Comparison of ENCODE assay signal across 9 cellular contexts in genomic region chr15:78035319-78035718, GRCh38. TPM values are rescaled to one million over a fixed set of nuclear protein-coding genes. Genes with fewer than 3 reads are reported as not detected.
A peak's percentile ranks its signal among the peaks of the same experiment; 100 is the strongest.
DNase-seq lines count a peak whose midpoint lies in the region; ATAC-seq and TF ChIP-seq lines count a peak whose summit lies in the region.
"Had no signal": no experiment of that assay in that cellular context is flagged by ENCODE, and none has a peak within 500 bp of the region (broad histone marks: within the 10 kb centered on the region; RNA-seq: fewer than 3 reads in every experiment).

No MANE protein-coding gene starts in this region.

- H3K4me1 ChIP-seq in right lobe of liver (peaks cover 0 to 52% (median 21%) of the 10 kb centered on the region in 4 donors), tibial artery (peaks cover 0 to 34% (median 21%) of the 10 kb centered on the region in 4 donors)

- H3K27ac Mint-ChIP-seq in activated naive CD8-positive, alpha-beta T cell treated with anti-CD3 and anti-CD28 coated beads, Interleukin-2, amount 50 U/mL, for 24 hours, result peak overlapping the region; percentile 85

- H3K36me3 ChIP-seq in right lobe of liver (no peaks in the 10 kb centered on the region), tibial artery (peaks cover 3 to 21% (median 10%) of the 10 kb centered on the region in 3 donors)

- H3K4me3 Mint-ChIP-seq in activated naive CD8-positive, alpha-beta T cell treated with anti-CD3 and anti-CD28 coated beads, Interleukin-2, amount 50 U/mL, for 24 hours, result peak overlapping the region; percentile 46

- H3K36me3 Mint-ChIP-seq in activated naive CD8-positive, alpha-beta T cell treated with anti-CD3 and anti-CD28 coated beads, Interleukin-2, amount 50 U/mL, for 24 hours (ENCODE audit: low read depth), result peaks cover 12% of the 10 kb centered on the region

- H3K27me3 ChIP-seq in right lobe of liver (no peaks in the 10 kb centered on the region), tibial artery (no peaks in the 10 kb centered on the region)

- ATAC-seq in activated naive CD8-positive, alpha-beta T cell treated with anti-CD3 and anti-CD28 coated beads, Interleukin-2, amount 50 U/mL, for 24 hours, result peak; percentile 14
- peak; percentile 61 to 78 (median 70) for ATAC-seq in right lobe of liver
- ATAC-seq in HG02981 (IDR thresholded peaks at IDR 0.05; ENCODE audit: unreplicated experiment), result no peak

- 8% methylated on average over 4 of the region's 4 CpGs for WGBS in right lobe of liver (ENCODE audit: insufficient coverage, low coverage, low lambda C conversion rate, missing lambda C conversion rate)

- TF ChIP-seq CTCF in right lobe of liver (IDR thresholded peaks at IDR 0.05), result no peak
- TF ChIP-seq CTCF in tibial artery (IDR thresholded peaks at IDR 0.05), result no peak

- no peaks in the 10 kb centered on the region for H3K9me3 ChIP-seq in right lobe of liver
- no peaks in the 10 kb centered on the region for H3K9me3 ChIP-seq in tibial artery

- DNase-seq in activated CD8-positive, alpha-beta memory T cell treated with anti-CD3 and anti-CD28 coated beads, Interleukin-2, amount 50 U/mL, for 4 hours, result peak; percentile 58
- DNase-seq in activated CD8-positive, alpha-beta memory T cell treated with anti-CD3 and anti-CD28 coated beads, Interleukin-2, amount 50 U/mL, for 48 hours, result no peak
- peak; percentile 47 for DNase-seq in activated naive CD8-positive, alpha-beta T cell treated with anti-CD3 and anti-CD28 coated beads, Interleukin-2, amount 50 U/mL, for 24 hours
- DNase-seq in right lobe of liver (peak; percentile 49 to 68 (median 68)), tibial artery (no peak), C1 segment of cervical spinal cord (lab: John Stamatoyannopoulos, UW) (no peak), GM19240 (ENCODE audit: insufficient read length, low spot score) (no peak)
- DNase-seq: RPMI8226 had no signal

- no peaks in the 10 kb centered on the region for H3K27me3 Mint-ChIP-seq in activated naive CD8-positive, alpha-beta T cell treated with anti-CD3 and anti-CD28 coated beads, Interleukin-2, amount 50 U/mL, for 24 hours

- intact Hi-C loops in right lobe of liver (cut with DNase I), result no loop called here
- intact Hi-C loops in tibial artery (cut with DNase I; ENCODE audit: low total_unique reads), result no loop called here

- no peaks in the 10 kb centered on the region for H3K9me3 Mint-ChIP-seq in activated naive CD8-positive, alpha-beta T cell treated with anti-CD3 and anti-CD28 coated beads, Interleukin-2, amount 50 U/mL, for 24 hours

- H3K4me1 Mint-ChIP-seq in activated naive CD8-positive, alpha-beta T cell treated with anti-CD3 and anti-CD28 coated beads, Interleukin-2, amount 50 U/mL, for 24 hours, result peaks cover 87% of the 10 kb centered on the region

- H3K4me3 ChIP-seq in right lobe of liver (no peak overlapping the region), tibial artery (no peak overlapping the region)

- H3K27ac ChIP-seq in right lobe of liver (peak overlapping the region; percentile 46 to 59 (median 54)), tibial artery (peak overlapping the region; percentile 35 to 42)

- no peak for TF ChIP-seq POLR2A in right lobe of liver (IDR thresholded peaks at IDR 0.05)

RNA-seq across cellular contexts. Expression of gene TBC1D2B, which starts 42.2 kb away (rescaled TPM):
- total RNA-seq in right lobe of liver, result 10 to 100 TPM; 23.7 to 81.4 (median 29.6) TPM

RNA-seq across cellular contexts. Expression of gene SH2D7, which starts 57.0 kb away (rescaled TPM):
- total RNA-seq in right lobe of liver, result not detected

Comparison
In these comparisons a context has a peak if more than half of its experiments do, and no peak if none do; other contexts are left out.
1. DNase-seq: peak in activated CD8-positive, alpha-beta memory T cell treated with anti-CD3 and anti-CD28 coated beads, Interleukin-2, amount 50 U/mL, for 4 hours (single experiment), activated naive CD8-positive, alpha-beta T cell treated with anti-CD3 and anti-CD28 coated beads, Interleukin-2, amount 50 U/mL, for 24 hours (single experiment) and right lobe of liver (3 of 3); none in activated CD8-positive, alpha-beta memory T cell treated with anti-CD3 and anti-CD28 coated beads, Interleukin-2, amount 50 U/mL, for 48 hours (single experiment), tibial artery (0 of 2), C1 segment of cervical spinal cord (0 of 14) and GM19240 (single experiment).